Comparison of ENCODE assay signal across 2 cellular contexts in the genomic region with DNA sequence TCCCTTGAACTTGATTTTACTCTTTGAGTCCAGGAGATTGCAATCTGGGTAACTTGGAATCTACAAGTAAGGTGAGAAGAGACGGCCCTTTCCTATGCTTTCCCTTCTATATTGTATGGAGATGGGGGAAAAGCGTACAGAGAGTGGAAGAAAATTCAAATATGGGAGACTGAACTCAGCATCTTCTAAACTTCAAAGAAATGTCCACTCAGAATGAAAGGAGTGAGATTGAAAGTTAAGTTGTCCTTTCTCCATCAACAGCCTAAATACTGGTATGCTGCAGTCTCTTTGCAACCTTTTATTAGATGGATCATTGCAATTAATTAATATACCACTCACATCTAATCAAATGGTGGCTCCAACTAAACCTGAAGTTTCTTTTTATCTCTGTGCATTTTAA.
TF ChIP-seq lines count a peak whose summit lies in the region.

No MANE protein-coding gene starts in this region.

TF ChIP-seq in GM23338, 12 proteins besides CTCF, POLR2A, EP300 and RAD21 (continues in another document):
- TF ChIP-seq CREB1 (CRISPR knock-in tag; IDR thresholded peaks at IDR 0.05; ENCODE audit: low read depth) (no peak), POLR2AphosphoS5 (IDR thresholded peaks at IDR 0.05; ENCODE audit: low read depth) (no peak), NANOG (IDR thresholded peaks at IDR 0.05; ENCODE audit: borderline replicate concordance) (no peak), STAT1 (IDR thresholded peaks at IDR 0.05; ENCODE audit: unreplicated experiment) (no peak), EZH2 (IDR thresholded peaks at IDR 0.05; ENCODE audit: low read depth, unreplicated experiment) (no peak), JUNB (IDR thresholded peaks at IDR 0.05; ENCODE audit: unreplicated experiment) (no peak), ZNF114 (CRISPR knock-in tag; IDR thresholded peaks at IDR 0.05) (no peak)
- TF ChIP-seq, protein P1, sequence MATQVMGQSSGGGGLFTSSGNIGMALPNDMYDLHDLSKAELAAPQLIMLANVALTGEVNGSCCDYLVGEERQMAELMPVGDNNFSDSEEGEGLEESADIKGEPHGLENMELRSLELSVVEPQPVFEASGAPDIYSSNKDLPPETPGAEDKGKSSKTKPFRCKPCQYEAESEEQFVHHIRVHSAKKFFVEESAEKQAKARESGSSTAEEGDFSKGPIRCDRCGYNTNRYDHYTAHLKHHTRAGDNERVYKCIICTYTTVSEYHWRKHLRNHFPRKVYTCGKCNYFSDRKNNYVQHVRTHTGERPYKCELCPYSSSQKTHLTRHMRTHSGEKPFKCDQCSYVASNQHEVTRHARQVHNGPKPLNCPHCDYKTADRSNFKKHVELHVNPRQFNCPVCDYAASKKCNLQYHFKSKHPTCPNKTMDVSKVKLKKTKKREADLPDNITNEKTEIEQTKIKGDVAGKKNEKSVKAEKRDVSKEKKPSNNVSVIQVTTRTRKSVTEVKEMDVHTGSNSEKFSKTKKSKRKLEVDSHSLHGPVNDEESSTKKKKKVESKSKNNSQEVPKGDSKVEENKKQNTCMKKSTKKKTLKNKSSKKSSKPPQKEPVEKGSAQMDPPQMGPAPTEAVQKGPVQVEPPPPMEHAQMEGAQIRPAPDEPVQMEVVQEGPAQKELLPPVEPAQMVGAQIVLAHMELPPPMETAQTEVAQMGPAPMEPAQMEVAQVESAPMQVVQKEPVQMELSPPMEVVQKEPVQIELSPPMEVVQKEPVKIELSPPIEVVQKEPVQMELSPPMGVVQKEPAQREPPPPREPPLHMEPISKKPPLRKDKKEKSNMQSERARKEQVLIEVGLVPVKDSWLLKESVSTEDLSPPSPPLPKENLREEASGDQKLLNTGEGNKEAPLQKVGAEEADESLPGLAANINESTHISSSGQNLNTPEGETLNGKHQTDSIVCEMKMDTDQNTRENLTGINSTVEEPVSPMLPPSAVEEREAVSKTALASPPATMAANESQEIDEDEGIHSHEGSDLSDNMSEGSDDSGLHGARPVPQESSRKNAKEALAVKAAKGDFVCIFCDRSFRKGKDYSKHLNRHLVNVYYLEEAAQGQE (IDR thresholded peaks at IDR 0.05; ENCODE audit: unreplicated experiment) = no peak
- TF ChIP-seq, protein P2, sequence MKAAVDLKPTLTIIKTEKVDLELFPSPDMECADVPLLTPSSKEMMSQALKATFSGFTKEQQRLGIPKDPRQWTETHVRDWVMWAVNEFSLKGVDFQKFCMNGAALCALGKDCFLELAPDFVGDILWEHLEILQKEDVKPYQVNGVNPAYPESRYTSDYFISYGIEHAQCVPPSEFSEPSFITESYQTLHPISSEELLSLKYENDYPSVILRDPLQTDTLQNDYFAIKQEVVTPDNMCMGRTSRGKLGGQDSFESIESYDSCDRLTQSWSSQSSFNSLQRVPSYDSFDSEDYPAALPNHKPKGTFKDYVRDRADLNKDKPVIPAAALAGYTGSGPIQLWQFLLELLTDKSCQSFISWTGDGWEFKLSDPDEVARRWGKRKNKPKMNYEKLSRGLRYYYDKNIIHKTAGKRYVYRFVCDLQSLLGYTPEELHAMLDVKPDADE (IDR thresholded peaks at IDR 0.05) = no peak
- TF ChIP-seq, protein P3, sequence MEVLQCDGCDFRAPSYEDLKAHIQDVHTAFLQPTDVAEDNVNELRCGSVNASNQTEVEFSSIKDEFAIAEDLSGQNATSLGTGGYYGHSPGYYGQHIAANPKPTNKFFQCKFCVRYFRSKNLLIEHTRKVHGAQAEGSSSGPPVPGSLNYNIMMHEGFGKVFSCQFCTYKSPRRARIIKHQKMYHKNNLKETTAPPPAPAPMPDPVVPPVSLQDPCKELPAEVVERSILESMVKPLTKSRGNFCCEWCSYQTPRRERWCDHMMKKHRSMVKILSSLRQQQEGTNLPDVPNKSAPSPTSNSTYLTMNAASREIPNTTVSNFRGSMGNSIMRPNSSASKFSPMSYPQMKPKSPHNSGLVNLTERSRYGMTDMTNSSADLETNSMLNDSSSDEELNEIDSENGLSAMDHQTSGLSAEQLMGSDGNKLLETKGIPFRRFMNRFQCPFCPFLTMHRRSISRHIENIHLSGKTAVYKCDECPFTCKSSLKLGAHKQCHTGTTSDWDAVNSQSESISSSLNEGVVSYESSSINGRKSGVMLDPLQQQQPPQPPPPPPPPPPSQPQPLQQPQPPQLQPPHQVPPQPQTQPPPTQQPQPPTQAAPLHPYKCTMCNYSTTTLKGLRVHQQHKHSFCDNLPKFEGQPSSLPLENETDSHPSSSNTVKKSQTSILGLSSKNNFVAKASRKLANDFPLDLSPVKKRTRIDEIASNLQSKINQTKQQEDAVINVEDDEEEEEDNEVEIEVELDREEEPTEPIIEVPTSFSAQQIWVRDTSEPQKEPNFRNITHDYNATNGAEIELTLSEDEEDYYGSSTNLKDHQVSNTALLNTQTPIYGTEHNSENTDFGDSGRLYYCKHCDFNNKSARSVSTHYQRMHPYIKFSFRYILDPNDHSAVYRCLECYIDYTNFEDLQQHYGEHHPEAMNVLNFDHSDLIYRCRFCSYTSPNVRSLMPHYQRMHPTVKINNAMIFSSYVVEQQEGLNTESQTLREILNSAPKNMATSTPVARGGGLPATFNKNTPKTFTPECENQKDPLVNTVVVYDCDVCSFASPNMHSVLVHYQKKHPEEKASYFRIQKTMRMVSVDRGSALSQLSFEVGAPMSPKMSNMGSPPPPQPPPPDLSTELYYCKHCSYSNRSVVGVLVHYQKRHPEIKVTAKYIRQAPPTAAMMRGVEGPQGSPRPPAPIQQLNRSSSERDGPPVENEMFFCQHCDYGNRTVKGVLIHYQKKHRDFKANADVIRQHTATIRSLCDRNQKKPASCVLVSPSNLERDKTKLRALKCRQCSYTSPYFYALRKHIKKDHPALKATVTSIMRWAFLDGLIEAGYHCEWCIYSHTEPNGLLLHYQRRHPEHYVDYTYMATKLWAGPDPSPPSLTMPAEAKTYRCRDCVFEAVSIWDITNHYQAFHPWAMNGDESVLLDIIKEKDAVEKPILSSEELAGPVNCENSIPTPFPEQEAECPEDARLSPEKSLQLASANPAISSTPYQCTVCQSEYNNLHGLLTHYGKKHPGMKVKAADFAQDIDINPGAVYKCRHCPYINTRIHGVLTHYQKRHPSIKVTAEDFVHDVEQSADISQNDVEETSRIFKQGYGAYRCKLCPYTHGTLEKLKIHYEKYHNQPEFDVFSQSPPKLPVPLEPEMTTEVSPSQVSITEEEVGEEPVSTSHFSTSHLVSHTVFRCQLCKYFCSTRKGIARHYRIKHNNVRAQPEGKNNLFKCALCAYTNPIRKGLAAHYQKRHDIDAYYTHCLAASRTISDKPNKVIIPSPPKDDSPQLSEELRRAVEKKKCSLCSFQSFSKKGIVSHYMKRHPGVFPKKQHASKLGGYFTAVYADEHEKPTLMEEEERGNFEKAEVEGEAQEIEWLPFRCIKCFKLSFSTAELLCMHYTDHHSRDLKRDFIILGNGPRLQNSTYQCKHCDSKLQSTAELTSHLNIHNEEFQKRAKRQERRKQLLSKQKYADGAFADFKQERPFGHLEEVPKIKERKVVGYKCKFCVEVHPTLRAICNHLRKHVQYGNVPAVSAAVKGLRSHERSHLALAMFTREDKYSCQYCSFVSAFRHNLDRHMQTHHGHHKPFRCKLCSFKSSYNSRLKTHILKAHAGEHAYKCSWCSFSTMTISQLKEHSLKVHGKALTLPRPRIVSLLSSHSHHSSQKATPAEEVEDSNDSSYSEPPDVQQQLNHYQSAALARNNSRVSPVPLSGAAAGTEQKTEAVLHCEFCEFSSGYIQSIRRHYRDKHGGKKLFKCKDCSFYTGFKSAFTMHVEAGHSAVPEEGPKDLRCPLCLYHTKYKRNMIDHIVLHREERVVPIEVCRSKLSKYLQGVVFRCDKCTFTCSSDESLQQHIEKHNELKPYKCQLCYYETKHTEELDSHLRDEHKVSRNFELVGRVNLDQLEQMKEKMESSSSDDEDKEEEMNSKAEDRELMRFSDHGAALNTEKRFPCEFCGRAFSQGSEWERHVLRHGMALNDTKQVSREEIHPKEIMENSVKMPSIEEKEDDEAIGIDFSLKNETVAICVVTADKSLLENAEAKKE (CRISPR knock-in tag; IDR thresholded peaks at IDR 0.05) = no peak

TF ChIP-seq in endothelial cell of umbilical vein, 7 proteins besides CTCF, POLR2A, EP300 and RAD21:
- TF ChIP-seq POLR2AphosphoS5 (IDR thresholded peaks at IDR 0.05; ENCODE audit: insufficient read depth, low read depth, low read length) (no peak), FOS (IDR thresholded peaks at IDR 0.05; ENCODE audit: borderline replicate concordance, insufficient read depth, low read length) (no peak), JUN (IDR thresholded peaks at IDR 0.05; ENCODE audit: borderline replicate concordance, insufficient read depth, insufficient read length, low read depth) (no peak), EZH2 (IDR thresholded peaks at IDR 0.05; ENCODE audit: borderline replicate concordance, low read depth, low read length, severe bottlenecking) (no peak), GATA2 (IDR thresholded peaks at IDR 0.05; ENCODE audit: insufficient read depth, insufficient read length, low read depth, low read length) (no peak), MYC (IDR thresholded peaks at IDR 0.05; ENCODE audit: low read depth, low read length) (no peak)
- TF ChIP-seq, protein P4, sequence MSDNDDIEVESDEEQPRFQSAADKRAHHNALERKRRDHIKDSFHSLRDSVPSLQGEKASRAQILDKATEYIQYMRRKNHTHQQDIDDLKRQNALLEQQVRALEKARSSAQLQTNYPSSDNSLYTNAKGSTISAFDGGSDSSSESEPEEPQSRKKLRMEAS (IDR thresholded peaks at IDR 0.05; ENCODE audit: insufficient read depth, insufficient read length) = no peak
